ENCODE assay signal across 11 cellular contexts in the genomic region with DNA sequence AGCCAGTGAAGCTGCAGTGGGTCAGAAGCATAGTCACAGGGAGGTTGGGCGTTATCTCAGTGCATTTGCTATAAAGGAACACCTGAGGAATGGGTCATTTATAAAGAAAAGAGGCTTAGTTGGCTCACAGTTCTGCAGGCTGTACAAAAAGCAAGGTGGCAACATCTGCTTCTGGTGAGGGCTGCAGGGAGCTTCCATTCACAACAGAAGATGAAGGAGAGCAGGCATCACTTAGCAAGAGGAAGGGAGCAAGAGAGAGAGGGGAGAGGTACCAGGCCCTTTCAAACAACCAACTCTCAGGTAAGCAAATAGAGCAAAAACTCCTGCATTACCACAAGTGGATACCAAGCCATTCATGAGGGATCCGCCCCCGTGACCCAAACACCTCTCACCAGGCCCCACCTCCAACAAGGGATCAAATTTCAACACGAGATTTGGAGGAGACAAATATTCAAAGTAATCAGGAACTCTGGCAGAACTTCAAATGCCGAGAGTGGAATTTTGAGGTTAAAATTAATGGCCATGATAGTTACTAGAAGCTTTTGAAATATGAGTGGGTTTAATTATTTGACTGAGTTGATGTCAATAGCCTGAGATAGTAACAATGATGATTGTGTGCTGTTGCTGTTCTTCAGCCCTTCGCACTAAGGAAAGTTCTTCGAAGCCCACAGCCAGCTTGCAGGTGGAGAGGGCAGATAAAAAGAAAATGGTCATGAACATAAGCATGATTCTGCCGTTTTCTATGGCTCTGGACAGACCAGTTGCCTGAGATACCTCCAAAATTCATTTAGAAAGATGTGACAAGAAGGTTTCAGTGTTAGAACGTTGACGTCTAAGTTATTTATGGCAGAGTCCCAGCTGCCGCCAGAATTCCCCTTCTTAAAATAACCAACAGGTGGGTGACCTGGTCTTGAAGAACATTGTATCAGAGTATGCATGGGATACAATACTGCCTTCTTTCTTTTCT. TPM values are rescaled to one million over a fixed set of nuclear protein-coding genes. Genes with fewer than 3 reads are reported as not detected.
DNase-seq lines count a peak whose midpoint lies in the region; ATAC-seq and TF ChIP-seq lines count a peak whose summit lies in the region.
"Had no signal": no experiment of that assay in that cellular context is flagged by ENCODE, and none has a peak within 500 bp of the region (broad histone marks: within the 10 kb centered on the region; RNA-seq: fewer than 3 reads in every experiment).

No MANE protein-coding gene starts in this region.

- no peaks in the 10 kb centered on the region for H3K27me3 ChIP-seq in PC-9 (ENCODE audit: insufficient read depth, low read depth)
- H3K27me3 ChIP-seq in prostate gland (replicated peaks; ENCODE audit: insufficient read depth) = no peaks in the 10 kb centered on the region
- H3K27me3 ChIP-seq: neural progenitor cell had no signal

- DNase-seq in renal cortical epithelial cell (ENCODE audit: low read depth) = peak; percentile 62
- DNase-seq in PC-9 = no peak
- no peak for DNase-seq in COLO829 (ENCODE audit: low spot score)
- DNase-seq in dedifferentiated amniotic fluid mesenchymal stem cell (ENCODE audit: extremely low spot score) = no peak
- no peak for DNase-seq in prostate gland (ENCODE audit: low spot score)
- DNase-seq: activated naive CD8-positive, alpha-beta T cell treated with anti-CD3 and anti-CD28 coated beads, Interleukin-2, amount 10 ng/mL, durations not matched to agents 7 days and 5 days; NCI-H1436 treated with DMSO at 0.1 percent for 48 hours had no signal

- H3K9me3 ChIP-seq in PC-9 (ENCODE audit: insufficient read depth, low read depth) (no peaks in the 10 kb centered on the region; the same call in 1 of the 2 replicates), prostate gland (no peaks in the 10 kb centered on the region)

- H4K20me1 ChIP-seq in PC-9 (ENCODE audit: insufficient read depth) = no peaks in the 10 kb centered on the region

- no peak overlapping the region for H2AFZ ChIP-seq in PC-9
- H2AFZ ChIP-seq: neural progenitor cell had no signal

- CTCF ChIA-PET in PC-9 (lab: Charles Lee) = interaction anchor here (0.7 kb wide), 1 partner anchor 247 kb away, joined by 3 read pairs; no protein-coding TSS in a partner anchor

- 56% methylated on average over 11 of the region's 11 CpGs for WGBS in prostate gland

- no peak for TF ChIP-seq POLR2A in prostate gland (IDR thresholded peaks at IDR 0.05)

- no peaks in the 10 kb centered on the region for H3F3A ChIP-seq in PC-9 (ENCODE audit: insufficient read depth, low read depth)

- H3K4me3 ChIP-seq in PC-9 (no peak overlapping the region), prostate gland (no peak overlapping the region)
- H3K4me3 ChIP-seq: neural progenitor cell had no signal

- no peak overlapping the region for H3K4me2 ChIP-seq in PC-9
- H3K4me2 ChIP-seq: neural progenitor cell had no signal

- intact Hi-C loops in PC-9 (cut with micrococcal nuclease; ENCODE audit: unreplicated experiment) = no loop called here
- intact Hi-C loops in prostate gland (cut with DNase I) = no loop called here

- no peaks in the 10 kb centered on the region for H3K36me3 ChIP-seq in PC-9 (ENCODE audit: low read depth)
- no peaks in the 10 kb centered on the region for H3K36me3 ChIP-seq in prostate gland
- H3K36me3 ChIP-seq: neural progenitor cell had no signal

- no TSS peak for BruUV-seq in PC-9 (replicated peaks; lab: Mats Ljungman, UMichigan)

- no peaks in the 10 kb centered on the region; the same call in 1 of the 2 replicates for H3K9me2 ChIP-seq in PC-9 (ENCODE audit: insufficient read depth)

- H3K27ac ChIP-seq in PC-9 = no peak overlapping the region
- no peak overlapping the region for H3K27ac ChIP-seq in prostate gland
- H3K27ac ChIP-seq: neural progenitor cell had no signal

- H3K4me1 ChIP-seq in PC-9 (replicated peaks; ENCODE audit: insufficient read depth) (peaks cover 11% of the 10 kb centered on the region; the same call in 1 of the 2 replicates), prostate gland (replicated peaks) (no peaks in the 10 kb centered on the region)
- H3K4me1 ChIP-seq: neural progenitor cell had no signal

- ATAC-seq in GM19035 (IDR thresholded peaks at IDR 0.05; ENCODE audit: unreplicated experiment) (peak; percentile 70), HG02588 (IDR thresholded peaks at IDR 0.05; ENCODE audit: unreplicated experiment) (peak; percentile 82), HG03575 (IDR thresholded peaks at IDR 0.05; ENCODE audit: extremely low read depth, insufficient number of reproducible peaks, low FRiP score, unreplicated experiment) (peak; percentile 77)

- POLR2A ChIA-PET in PC-9 (lab: Charles Lee; ENCODE audit: unreplicated experiment) = no interaction called here

- TF ChIP-seq CTCF in PC-9 (conservative IDR thresholded peaks at IDR 0.05) = no peak
- no peak for TF ChIP-seq CTCF in prostate gland (IDR thresholded peaks at IDR 0.05)

- H3K79me2 ChIP-seq in PC-9 (ENCODE audit: low read depth) = no peaks in the 10 kb centered on the region

RNA-seq across cellular contexts. Expression of a gene that starts 55.3 kb away (rescaled TPM):
- total RNA-seq in renal cortical epithelial cell (1.4 and 7.1 TPM in 2 replicates), PC-9 (2021) (4.1 and 7.9 TPM in 2 replicates), prostate gland (1 to 10 TPM in 1 of 2 donors, under 1 TPM in 1; 0.74 to 1.0 TPM)
